Comparison of ENCODE assay signal across 1 cellular context in the genomic region with DNA sequence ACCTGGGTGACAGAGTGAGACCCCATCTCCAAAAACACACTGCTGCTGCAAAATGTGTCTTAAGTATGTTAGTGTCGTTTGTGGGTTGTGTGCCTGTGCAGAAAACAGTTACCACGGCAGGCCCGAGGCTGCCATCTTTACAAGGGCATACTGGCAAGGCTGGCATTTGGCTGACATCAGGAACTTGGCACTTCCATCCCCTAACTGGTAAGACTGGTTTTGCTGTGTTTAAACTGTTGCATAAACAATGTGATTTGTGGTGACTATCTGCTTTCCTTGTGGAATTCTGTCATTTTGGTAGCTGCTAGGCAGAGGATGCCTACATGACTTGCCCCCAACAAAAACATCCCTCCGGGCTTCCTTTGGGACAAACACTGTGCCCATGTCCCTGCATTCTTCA.
TF ChIP-seq lines count a peak whose summit lies in the region.

No MANE protein-coding gene starts in this region.

TF ChIP-seq in SK-N-SH, 30 proteins besides CTCF, POLR2A, EP300 and RAD21 (continued from another document):
- TF ChIP-seq SMC3 (IDR thresholded peaks at IDR 0.05; ENCODE audit: low read depth, low read length), result no peak
- TF ChIP-seq MEF2A (IDR thresholded peaks at IDR 0.05; ENCODE audit: borderline replicate concordance, low read depth), result no peak
- TF ChIP-seq, protein P1, sequence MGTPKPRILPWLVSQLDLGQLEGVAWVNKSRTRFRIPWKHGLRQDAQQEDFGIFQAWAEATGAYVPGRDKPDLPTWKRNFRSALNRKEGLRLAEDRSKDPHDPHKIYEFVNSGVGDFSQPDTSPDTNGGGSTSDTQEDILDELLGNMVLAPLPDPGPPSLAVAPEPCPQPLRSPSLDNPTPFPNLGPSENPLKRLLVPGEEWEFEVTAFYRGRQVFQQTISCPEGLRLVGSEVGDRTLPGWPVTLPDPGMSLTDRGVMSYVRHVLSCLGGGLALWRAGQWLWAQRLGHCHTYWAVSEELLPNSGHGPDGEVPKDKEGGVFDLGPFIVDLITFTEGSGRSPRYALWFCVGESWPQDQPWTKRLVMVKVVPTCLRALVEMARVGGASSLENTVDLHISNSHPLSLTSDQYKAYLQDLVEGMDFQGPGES (IDR thresholded peaks at IDR 0.05; ENCODE audit: low read depth, low read length), result no peak
- no peak for TF ChIP-seq JUND (IDR thresholded peaks at IDR 0.05)
- TF ChIP-seq EZH2phosphoT487 (IDR thresholded peaks at IDR 0.05; ENCODE audit: borderline replicate concordance, low read depth), result no peak
